Comparison of ENCODE assay signal across 8 cellular contexts in genomic region chr3:79086514-79086913, GRCh38.
A peak's percentile ranks its signal among the peaks of the same experiment; 100 is the strongest.
DNase-seq lines count a peak whose midpoint lies in the region; ATAC-seq and TF ChIP-seq lines count a peak whose summit lies in the region.

No MANE protein-coding gene starts in this region.

- H3K4me2 ChIP-seq in neural cell (ENCODE audit: low read length), result no peak overlapping the region

- H3K4me3 ChIP-seq in HEK293 (ENCODE audit: low read depth, low read length) (no peak overlapping the region), MG63 (no peak overlapping the region), epithelial cell of esophagus (ENCODE audit: low read length) (no peak overlapping the region), neural cell (ENCODE audit: low read length) (no peak overlapping the region)

- no peaks in the 10 kb centered on the region for H3K79me2 ChIP-seq in neural cell (replicated peaks; ENCODE audit: insufficient read depth, low read length)

- CTCF ChIA-PET in GM10248 (lab: Yijun Ruan, JAX) (interaction anchor here (0.5 to 3.1 kb wide), 18 partner anchors 9 to 425 kb away, joined by 3 to 30 read pairs (median 4); no protein-coding TSS in a partner anchor), HEK293 (lab: Yijun Ruan, JAX) (interaction anchor here (0.5 to 1.8 kb wide), 23 partner anchors 9 to 1899 kb away, joined by 3 to 20 read pairs (median 3); no protein-coding TSS in a partner anchor)

- peak; percentile 29 for DNase-seq in GM10248 (ENCODE audit: extremely low spot score)
- peak; percentile 8 for DNase-seq in MG63
- peak; percentile 70 for DNase-seq in epithelial cell of esophagus (ENCODE audit: low read depth)
- DNase-seq in NK-92 treated with Interleukin-12 subunit alpha and Interleukin-12 subunit beta, amount 100 ng/mL, for 24 hours (lab: John Stamatoyannopoulos, UW), result no peak

- no peaks in the 10 kb centered on the region for H3K4me1 ChIP-seq in HEK293 (ENCODE audit: control insufficient read depth, insufficient read depth, low read length)

- H3K27ac ChIP-seq in 22Rv1, result no peak overlapping the region
- no peak overlapping the region for H3K27ac ChIP-seq in HEK293 (ENCODE audit: extremely low read depth, low read depth, low read length)
- no peak overlapping the region for H3K27ac ChIP-seq in neural cell (ENCODE audit: low read length)

- no peaks in the 10 kb centered on the region for H4K20me1 ChIP-seq in neural cell (ENCODE audit: insufficient read depth)

- H3K27me3 ChIP-seq in MG63 (no peaks in the 10 kb centered on the region), neural cell (ENCODE audit: insufficient read depth, low read depth, low read length) (no peaks in the 10 kb centered on the region)

- POLR2A ChIA-PET in GM10248 (lab: Yijun Ruan, JAX) (no interaction called here), HEK293 (lab: Yijun Ruan, JAX) (no interaction called here)

- no peaks in the 10 kb centered on the region for H3F3A ChIP-seq in neural cell (ENCODE audit: insufficient read depth, low read length, poor library complexity, severe bottlenecking)

- TF ChIP-seq CTCF in 22Rv1 (IDR thresholded peaks at IDR 0.05) (peak; percentile 89), GM10248 (IDR thresholded peaks at IDR 0.05; ENCODE audit: control extremely low read depth, extremely low read depth, low read depth, missing control alignments) (peak; percentile 86), HEK293 (tag by site-specific recombination; IDR thresholded peaks at IDR 0.05) (peak; percentile 26; the same call in 1 of the 2 replicates), epithelial cell of esophagus (IDR thresholded peaks at IDR 0.05; ENCODE audit: insufficient read depth, low read depth, low read length, missing control alignments) (peak; percentile 90), neural cell (IDR thresholded peaks at IDR 0.05; ENCODE audit: poor library complexity, severe bottlenecking) (peak; percentile 78)

- no peaks in the 10 kb centered on the region for H3K9me3 ChIP-seq in HEK293 (ENCODE audit: control insufficient read depth, insufficient read depth, low read depth, low read length)
- H3K9me3 ChIP-seq in MG63, result no peaks in the 10 kb centered on the region
- H3K9me3 ChIP-seq in neural cell (ENCODE audit: low read length), result no peaks in the 10 kb centered on the region

- no peaks in the 10 kb centered on the region for H3K36me3 ChIP-seq in HEK293 (ENCODE audit: control insufficient read depth in 2 of 2, insufficient read depth in 1 of 2, low read length in 2 of 2)
- H3K36me3 ChIP-seq in MG63, result no peaks in the 10 kb centered on the region
- no peaks in the 10 kb centered on the region for H3K36me3 ChIP-seq in neural cell (ENCODE audit: insufficient read depth, low read length)

- no peak for TF ChIP-seq EP300 in neural cell (conservative IDR thresholded peaks at IDR 0.05; ENCODE audit: poor library complexity, severe bottlenecking)

- no peak overlapping the region for H3K9ac ChIP-seq in neural cell (ENCODE audit: low read length)

- peak; percentile 74 for TF ChIP-seq RAD21 in neural cell (conservative IDR thresholded peaks at IDR 0.05)

- peak; percentile 86 for ATAC-seq in SK-N-SH treated with all-trans-retinoic acid at 6 μM for 48 hours

- H2AFZ ChIP-seq in neural cell (ENCODE audit: low read depth, low read length), result no peak overlapping the region

- H3K9me2 ChIP-seq in neural cell (ENCODE audit: insufficient read depth, low read length), result no peaks in the 10 kb centered on the region

TF ChIP-seq in HEK293, 187 proteins besides CTCF, POLR2A, EP300 and RAD21:
- TF ChIP-seq ZNF335 (tag by site-specific recombination; conservative IDR thresholded peaks at IDR 0.05) (peak; percentile 32; the same call in 1 of the 2 replicates), ZNF214 (tag by site-specific recombination; IDR thresholded peaks at IDR 0.05; ENCODE audit: borderline replicate concordance) (no peak), MZF1 (tag by site-specific recombination; IDR thresholded peaks at IDR 0.05; ENCODE audit: borderline replicate concordance) (no peak)

TF ChIP-seq in SK-N-SH treated with all-trans-retinoic acid at 6 μM for 48 hours, 23 proteins besides CTCF, POLR2A, EP300 and RAD21:
- TF ChIP-seq ZNF70 (CRISPR knock-in tag; IDR thresholded peaks at IDR 0.05), result no peak
- no peak for TF ChIP-seq CREB5 (CRISPR knock-in tag; IDR thresholded peaks at IDR 0.05; ENCODE audit: low read depth)
- TF ChIP-seq TCF4 (CRISPR knock-in tag; IDR thresholded peaks at IDR 0.05; ENCODE audit: borderline replicate concordance), result no peak
- TF ChIP-seq CSRNP3 (CRISPR knock-in tag; IDR thresholded peaks at IDR 0.05), result no peak
- TF ChIP-seq OSR1 (CRISPR knock-in tag; IDR thresholded peaks at IDR 0.05), result no peak
- TF ChIP-seq ZNF8 (CRISPR knock-in tag; IDR thresholded peaks at IDR 0.05), result no peak

TF ChIP-seq in neural cell, 6 proteins besides CTCF, POLR2A, EP300 and RAD21:
- no peak for TF ChIP-seq MXI1 (conservative IDR thresholded peaks at IDR 0.05; ENCODE audit: poor library complexity, severe bottlenecking)
- TF ChIP-seq TAF1 (IDR thresholded peaks at IDR 0.05; ENCODE audit: low read depth), result no peak
- peak; percentile 83 for TF ChIP-seq SMC3 (conservative IDR thresholded peaks at IDR 0.05; ENCODE audit: poor library complexity)
- TF ChIP-seq REST (IDR thresholded peaks at IDR 0.05; ENCODE audit: borderline replicate concordance), result no peak
- TF ChIP-seq EZH2 (IDR thresholded peaks at IDR 0.05; ENCODE audit: borderline replicate concordance, insufficient read depth, low read length, poor library complexity, severe bottlenecking), result no peak
- TF ChIP-seq POLR2AphosphoS5 (IDR thresholded peaks at IDR 0.05), result no peak

Comparison
In these comparisons a context has a peak if more than half of its experiments do, and no peak if none do; other contexts are left out.
1. CTCF ChIP-seq: peak in every context shown above with its lines; median percentile 90 in epithelial cell of esophagus; 89 in 22Rv1; 86 in GM10248; 78 in neural cell; 26 in HEK293.